ENCODE assay signal across 12 cellular contexts in genomic region chr3:45056608-45057301, GRCh38. TPM values are rescaled to one million over a fixed set of nuclear protein-coding genes. Genes with fewer than 3 reads are reported as not detected.
DNase-seq lines count a peak whose midpoint lies in the region; ATAC-seq and TF ChIP-seq lines count a peak whose summit lies in the region.
"Had no signal": no experiment of that assay in that cellular context is flagged by ENCODE, and none has a peak within 500 bp of the region (broad histone marks: within the 10 kb centered on the region; RNA-seq: fewer than 3 reads in every experiment).

No MANE protein-coding gene starts in this region.

- no peaks in the 10 kb centered on the region for H3K9me3 Mint-ChIP-seq in chondrocyte (ENCODE audit: low read depth)
- no peaks in the 10 kb centered on the region for H3K9me3 Mint-ChIP-seq in activated CD8-positive, alpha-beta T cell treated with anti-CD3 and anti-CD28 coated beads, Interleukin-2, amount 10 ng/mL, durations not matched to agents 7 days and 5 days (ENCODE audit: insufficient read depth)
- H3K9me3 Mint-ChIP-seq: activated B cell treated with CpG ODN at 0.5 μM for 24 hours had no signal

- TF ChIP-seq CTCF in chondrocyte (IDR thresholded peaks at IDR 0.05) (no peak), thyroid gland (IDR thresholded peaks at IDR 0.05) (no peak), GM13977 (IDR thresholded peaks at IDR 0.05; ENCODE audit: extremely low read depth, insufficient read depth, missing control alignments) (no peak)

- CTCF ChIA-PET in activated CD8-positive, alpha-beta T cell treated with anti-CD3 and anti-CD28 coated beads, Interleukin-2, amount 10 ng/mL, durations not matched to agents 7 days and 5 days (lab: Charles Lee), result interaction anchor here (0.7 to 5.6 kb wide), 8 partner anchors 10 to 603 kb away, joined by 3 to 76 read pairs (median 6); no protein-coding TSS in a partner anchor

- H3K27ac ChIP-seq in thyroid gland, result peak overlapping the region in 1 of 3 donors; percentile 59
- H3K27ac ChIP-seq: cardiac muscle cell had no signal

- no peak for TF ChIP-seq POLR2A in thyroid gland (IDR thresholded peaks at IDR 0.05)

- ATAC-seq in GM18873 (IDR thresholded peaks at IDR 0.05; ENCODE audit: low FRiP score, unreplicated experiment), result no peak
- no peak for ATAC-seq in activated CD8-positive, alpha-beta T cell treated with anti-CD3 and anti-CD28 coated beads, Interleukin-2, amount 10 ng/mL, durations not matched to agents 7 days and 5 days
- ATAC-seq: left lung had no signal

- POLR2A ChIA-PET in activated CD8-positive, alpha-beta T cell treated with anti-CD3 and anti-CD28 coated beads, Interleukin-2, amount 10 ng/mL, durations not matched to agents 7 days and 5 days (lab: Charles Lee), result no interaction called here

- H3K4me3 ChIP-seq in thyroid gland (replicated peaks in 1 of 3), result no peak overlapping the region
- H3K4me3 ChIP-seq: cardiac muscle cell, left lung had no signal

- H3K4me3 Mint-ChIP-seq in chondrocyte (ENCODE audit: unreplicated experiment), result no peak overlapping the region
- no peak overlapping the region for H3K4me3 Mint-ChIP-seq in activated CD8-positive, alpha-beta T cell treated with anti-CD3 and anti-CD28 coated beads, Interleukin-2, amount 10 ng/mL, durations not matched to agents 7 days and 5 days
- H3K4me3 Mint-ChIP-seq: activated B cell treated with CpG ODN at 0.5 μM for 24 hours had no signal

- no peaks in the 10 kb centered on the region for H3K27me3 ChIP-seq in thyroid gland
- H3K27me3 ChIP-seq: cardiac muscle cell, left lung had no signal

- H3K36me3 ChIP-seq in thyroid gland, result no peaks in the 10 kb centered on the region
- H3K36me3 ChIP-seq: cardiac muscle cell, left lung had no signal

- DNase-seq in M059J (ENCODE audit: low read depth) (peak; percentile 55), chondrocyte (ENCODE audit: low spot score) (no peak), kidney glomerular epithelial cell (lab: John Stamatoyannopoulos, UW) (peak; percentile 41), thyroid gland (peak; percentile 50 to 60), HK-2 (ENCODE audit: unreplicated experiment) (no peak), GM13977 (ENCODE audit: low spot score) (no peak)
- DNase-seq in activated CD8-positive, alpha-beta T cell treated with anti-CD3 and anti-CD28 coated beads, Interleukin-2, amount 10 ng/mL, durations not matched to agents 7 days and 5 days, result no peak
- DNase-seq: activated B cell treated with CpG ODN at 0.5 μM for 24 hours, left lung, NCI-H2081 had no signal

- in situ Hi-C loops in GM13977 (cut with MboI; ENCODE audit: low pct_unique_long_range_greater_than_20kb, low sequenced_read_pairs, unreplicated experiment), result no loop called here

- H3K4me1 Mint-ChIP-seq in chondrocyte (ENCODE audit: low read depth), result peaks cover 74% of the 10 kb centered on the region
- H3K4me1 Mint-ChIP-seq in activated CD8-positive, alpha-beta T cell treated with anti-CD3 and anti-CD28 coated beads, Interleukin-2, amount 10 ng/mL, durations not matched to agents 7 days and 5 days (ENCODE audit: low read depth), result peaks cover 19% of the 10 kb centered on the region
- H3K4me1 Mint-ChIP-seq: activated B cell treated with CpG ODN at 0.5 μM for 24 hours had no signal

- no peaks in the 10 kb centered on the region for H3K36me3 Mint-ChIP-seq in chondrocyte (ENCODE audit: low read depth)
- no peaks in the 10 kb centered on the region for H3K36me3 Mint-ChIP-seq in activated CD8-positive, alpha-beta T cell treated with anti-CD3 and anti-CD28 coated beads, Interleukin-2, amount 10 ng/mL, durations not matched to agents 7 days and 5 days (ENCODE audit: low read depth)

- H3K27ac Mint-ChIP-seq in chondrocyte (ENCODE audit: unreplicated experiment), result peak overlapping the region; percentile 85
- no peak overlapping the region for H3K27ac Mint-ChIP-seq in activated CD8-positive, alpha-beta T cell treated with anti-CD3 and anti-CD28 coated beads, Interleukin-2, amount 10 ng/mL, durations not matched to agents 7 days and 5 days
- H3K27ac Mint-ChIP-seq: activated B cell treated with CpG ODN at 0.5 μM for 24 hours had no signal

- no peaks in the 10 kb centered on the region for H3K27me3 Mint-ChIP-seq in chondrocyte (ENCODE audit: low read depth)
- peaks cover 16% of the 10 kb centered on the region for H3K27me3 Mint-ChIP-seq in activated CD8-positive, alpha-beta T cell treated with anti-CD3 and anti-CD28 coated beads, Interleukin-2, amount 10 ng/mL, durations not matched to agents 7 days and 5 days (ENCODE audit: low read depth)

- intact Hi-C loops in thyroid gland (cut with DNase I), result no loop called here

- 55 to 58% methylated on average over 5 of the region's 5 CpGs for WGBS in thyroid gland, 2 donors

- H3K4me1 ChIP-seq in thyroid gland, result peaks cover 0 to 13% of the 10 kb centered on the region in 2 donors

- H3K9me3 ChIP-seq in thyroid gland, result no peaks in the 10 kb centered on the region
- H3K9me3 ChIP-seq: left lung had no signal

RNA-seq across cellular contexts. Expression of gene CLEC3B, which starts 30.7 kb away (rescaled TPM):
- total RNA-seq in M059J (2014; rRNA removed; shearing (Covaris generic)), result 2.2 TPM in 1 of 2 replicates, not detected in the other
- total RNA-seq in chondrocyte (47.1 to 105 TPM (median 50.3 TPM) in 3 replicates), thyroid gland (10 to 100 TPM; 28.2 to 78.4 (median 32.5) TPM)
- total RNA-seq in activated CD8-positive, alpha-beta T cell treated with anti-CD3 and anti-CD28 coated beads, Interleukin-2, amount 10 ng/mL, durations not matched to agents 7 days and 5 days, result under 1 TPM; 0.29 TPM
- total RNA-seq: activated B cell treated with CpG ODN at 0.5 μM for 24 hours had no signal

Comparison
In these comparisons a context has a peak if more than half of its experiments do, and no peak if none do; other contexts are left out.
1. DNase-seq: peak in M059J (single experiment), kidney glomerular epithelial cell (single experiment) and thyroid gland (2 of 2); none in chondrocyte (single experiment), HK-2 (single experiment), GM13977 (single experiment) and activated CD8-positive, alpha-beta T cell treated with anti-CD3 and anti-CD28 coated beads, Interleukin-2, amount 10 ng/mL, durations not matched to agents 7 days and 5 days (single experiment).